11 cellular contexts compared by ENCODE assay signal in the genomic region with DNA sequence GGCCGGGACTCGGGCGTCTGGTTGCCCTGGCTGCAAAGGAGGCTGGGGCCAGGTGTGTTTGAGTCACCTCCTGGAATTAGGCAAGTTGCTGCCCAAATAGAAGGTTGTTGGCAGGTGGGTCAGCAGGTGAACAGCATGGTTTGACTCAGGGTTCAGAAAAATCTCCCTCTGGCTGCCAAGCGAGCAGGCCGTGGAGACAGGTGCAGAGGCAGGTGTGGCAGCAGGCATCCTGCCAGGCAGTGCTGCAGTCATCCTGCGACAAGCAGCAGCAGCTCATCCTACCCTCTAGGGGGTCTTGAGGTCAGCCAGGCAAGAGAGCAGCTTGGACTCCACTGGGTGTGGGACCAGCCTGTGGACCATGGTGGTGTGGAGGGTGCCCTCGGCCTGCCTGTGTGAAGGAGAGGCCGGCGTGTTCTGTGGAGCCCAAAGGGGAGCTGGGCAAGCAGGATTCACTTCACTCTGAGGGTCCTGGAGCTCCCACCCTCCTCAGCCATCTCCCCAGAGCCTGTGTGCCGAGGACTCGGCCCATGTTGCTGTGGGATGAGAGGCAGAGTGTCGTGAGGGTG. TPM values are rescaled to one million over a fixed set of nuclear protein-coding genes. Genes with fewer than 3 reads are reported as not detected.
DNase-seq lines count a peak whose midpoint lies in the region; ATAC-seq, FAIRE-seq and TF ChIP-seq lines count a peak whose summit lies in the region.
"Had no signal": no experiment of that assay in that cellular context is flagged by ENCODE, and none has a peak within 500 bp of the region (broad histone marks: within the 10 kb centered on the region; RNA-seq: fewer than 3 reads in every experiment).

No MANE protein-coding gene starts in this region.

- H3K27me3 Mint-ChIP-seq in astrocyte (ENCODE audit: low read depth, unreplicated experiment), result peaks cover 2% of the 10 kb centered on the region
- peaks cover 4% of the 10 kb centered on the region for H3K27me3 Mint-ChIP-seq in GM23338 (ENCODE audit: insufficient read depth, low read depth, poor library complexity)

- FAIRE-seq in astrocyte (lab: Jason Lieb, UNC), result no peak
- FAIRE-seq: A204.1, endothelial cell of umbilical vein had no signal

- ATAC-seq in GM23338, result no peak

- H3K9me3 Mint-ChIP-seq in astrocyte (ENCODE audit: unreplicated experiment) (no peaks in the 10 kb centered on the region), GM23338 (no peaks in the 10 kb centered on the region; the same call in 2 of the 3 replicates)

- H3K9me3 ChIP-seq in astrocyte (ENCODE audit: insufficient read depth, low read depth, low read length), result no peaks in the 10 kb centered on the region

- H3K4me2 ChIP-seq in astrocyte (ENCODE audit: low read length), result no peak overlapping the region
- H3K4me2 ChIP-seq in GM23338, result no peak overlapping the region

- intact Hi-C loops in posterior vena cava (cut with DNase I), result no loop called here

- H3K4me3 Mint-ChIP-seq in astrocyte (ENCODE audit: unreplicated experiment), result no peak overlapping the region
- H3K4me3 Mint-ChIP-seq in GM23338, result no peak overlapping the region

- no peaks in the 10 kb centered on the region for H3K9me2 ChIP-seq in GM23338 (ENCODE audit: insufficient read depth)

- DNase-seq in NCI-H510A treated with DMSO at 0.1 percent for 48 hours (lab: John Stamatoyannopoulos, UW), result peak; percentile 52
- no peak for DNase-seq in NCI-H510A (lab: John Stamatoyannopoulos, UW)
- DNase-seq in NCI-H146 (lab: John Stamatoyannopoulos, UW), result peak; percentile 89
- DNase-seq in astrocyte (ENCODE audit: low read depth), result no peak
- peak; percentile 51 for DNase-seq in posterior vena cava (ENCODE audit: low spot score)
- DNase-seq in GM23338 (ENCODE audit: low spot score), result no peak
- no peak for DNase-seq in activated gamma-delta T cell treated with Interleukin-2 at 50 U/mL for 16 hours
- no peak for DNase-seq in A172 (ENCODE audit: low spot score)

- H3K27ac ChIP-seq in astrocyte (ENCODE audit: low read depth, low read length) (no peak overlapping the region), GM23338 (ENCODE audit: low read depth) (no peak overlapping the region)
- H3K27ac ChIP-seq: VCaP had no signal

- H3K4me1 ChIP-seq in astrocyte (ENCODE audit: insufficient read depth, low read length) (peaks cover 5% of the 10 kb centered on the region), GM23338 (ENCODE audit: insufficient read depth) (no peaks in the 10 kb centered on the region)

- H3K27me3 ChIP-seq in astrocyte (ENCODE audit: insufficient read depth, low read length) (no peaks in the 10 kb centered on the region), GM23338 (ENCODE audit: insufficient read depth) (no peaks in the 10 kb centered on the region)

- H3F3A ChIP-seq in GM23338 (replicated peaks; ENCODE audit: low read depth), result no peaks in the 10 kb centered on the region

- no peak overlapping the region for H3K4me3 ChIP-seq in astrocyte (ENCODE audit: insufficient read depth, low read depth, low read length)
- H3K4me3 ChIP-seq in GM23338, result no peak overlapping the region

- H2AFZ ChIP-seq in astrocyte (ENCODE audit: low read depth, low read length) (no peak overlapping the region), GM23338 (no peak overlapping the region)

- H3K36me3 Mint-ChIP-seq in astrocyte (ENCODE audit: low read depth, unreplicated experiment) (peaks cover 17% of the 10 kb centered on the region), GM23338 (ENCODE audit: low read depth) (no peaks in the 10 kb centered on the region; the same call in 2 of the 3 replicates)

- no peaks in the 10 kb centered on the region for H3K36me3 ChIP-seq in astrocyte (ENCODE audit: insufficient read depth, low read length)
- H3K36me3 ChIP-seq in GM23338 (ENCODE audit: insufficient read depth), result no peaks in the 10 kb centered on the region

- TF ChIP-seq CTCF in astrocyte (IDR thresholded peaks at IDR 0.05; ENCODE audit: insufficient read depth, low read depth, low read length), result no peak
- no peak for TF ChIP-seq CTCF in GM23338 (conservative IDR thresholded peaks at IDR 0.05; ENCODE audit: low read depth in 2 of 2)

- H3K27ac Mint-ChIP-seq in astrocyte (ENCODE audit: unreplicated experiment) (peak overlapping the region; percentile 53), GM23338 (no peak overlapping the region)

- H3K4me1 Mint-ChIP-seq in astrocyte (ENCODE audit: low read depth, unreplicated experiment) (no peaks in the 10 kb centered on the region), GM23338 (no peaks in the 10 kb centered on the region; the same call in 2 of the 3 replicates)

- H3K79me2 ChIP-seq in astrocyte (ENCODE audit: insufficient read depth, low read length) (no peaks in the 10 kb centered on the region), GM23338 (replicated peaks; ENCODE audit: insufficient read depth) (no peaks in the 10 kb centered on the region)

- H4K20me1 ChIP-seq in astrocyte (ENCODE audit: insufficient read depth, low read length) (no peaks in the 10 kb centered on the region), GM23338 (replicated peaks; ENCODE audit: insufficient read depth) (no peaks in the 10 kb centered on the region)

- H3K9ac ChIP-seq in astrocyte (ENCODE audit: low read length), result no peak overlapping the region

TF ChIP-seq in GM23338, 12 proteins besides CTCF, POLR2A, EP300 and RAD21:
- TF ChIP-seq JUNB (IDR thresholded peaks at IDR 0.05; ENCODE audit: unreplicated experiment) (no peak), ZNF331 (CRISPR knock-in tag; IDR thresholded peaks at IDR 0.05; ENCODE audit: low read depth) (no peak), POLR2AphosphoS5 (IDR thresholded peaks at IDR 0.05; ENCODE audit: low read depth) (no peak), EZH2 (IDR thresholded peaks at IDR 0.05; ENCODE audit: low read depth, unreplicated experiment) (no peak), ZNF114 (CRISPR knock-in tag; IDR thresholded peaks at IDR 0.05) (no peak)
- TF ChIP-seq, protein P1, sequence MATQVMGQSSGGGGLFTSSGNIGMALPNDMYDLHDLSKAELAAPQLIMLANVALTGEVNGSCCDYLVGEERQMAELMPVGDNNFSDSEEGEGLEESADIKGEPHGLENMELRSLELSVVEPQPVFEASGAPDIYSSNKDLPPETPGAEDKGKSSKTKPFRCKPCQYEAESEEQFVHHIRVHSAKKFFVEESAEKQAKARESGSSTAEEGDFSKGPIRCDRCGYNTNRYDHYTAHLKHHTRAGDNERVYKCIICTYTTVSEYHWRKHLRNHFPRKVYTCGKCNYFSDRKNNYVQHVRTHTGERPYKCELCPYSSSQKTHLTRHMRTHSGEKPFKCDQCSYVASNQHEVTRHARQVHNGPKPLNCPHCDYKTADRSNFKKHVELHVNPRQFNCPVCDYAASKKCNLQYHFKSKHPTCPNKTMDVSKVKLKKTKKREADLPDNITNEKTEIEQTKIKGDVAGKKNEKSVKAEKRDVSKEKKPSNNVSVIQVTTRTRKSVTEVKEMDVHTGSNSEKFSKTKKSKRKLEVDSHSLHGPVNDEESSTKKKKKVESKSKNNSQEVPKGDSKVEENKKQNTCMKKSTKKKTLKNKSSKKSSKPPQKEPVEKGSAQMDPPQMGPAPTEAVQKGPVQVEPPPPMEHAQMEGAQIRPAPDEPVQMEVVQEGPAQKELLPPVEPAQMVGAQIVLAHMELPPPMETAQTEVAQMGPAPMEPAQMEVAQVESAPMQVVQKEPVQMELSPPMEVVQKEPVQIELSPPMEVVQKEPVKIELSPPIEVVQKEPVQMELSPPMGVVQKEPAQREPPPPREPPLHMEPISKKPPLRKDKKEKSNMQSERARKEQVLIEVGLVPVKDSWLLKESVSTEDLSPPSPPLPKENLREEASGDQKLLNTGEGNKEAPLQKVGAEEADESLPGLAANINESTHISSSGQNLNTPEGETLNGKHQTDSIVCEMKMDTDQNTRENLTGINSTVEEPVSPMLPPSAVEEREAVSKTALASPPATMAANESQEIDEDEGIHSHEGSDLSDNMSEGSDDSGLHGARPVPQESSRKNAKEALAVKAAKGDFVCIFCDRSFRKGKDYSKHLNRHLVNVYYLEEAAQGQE (IDR thresholded peaks at IDR 0.05; ENCODE audit: unreplicated experiment), result no peak

RNA-seq across cellular contexts. Expression of a gene that starts 8.2 kb away (rescaled TPM):
- total RNA-seq in astrocyte (1.4 and 1.6 TPM in 2 replicates), posterior vena cava (1 to 10 TPM in 1 of 2 donors, under 1 TPM in 1; 0.71 to 1.1 TPM)
- total RNA-seq in GM23338 (2014; rRNA removed; shearing (Covaris generic)), result 1.0 and 1.2 TPM in 2 replicates
- polyA plus RNA-seq in GM23338 (2016; fragmentation: Nextera tagmentation; extraction: Ambion mirVana), result 0.29 and 0.31 TPM in 2 replicates
- total RNA-seq in A172 (2014; rRNA removed; shearing (Covaris generic)), result 0.55 TPM in 1 of 2 replicates, not detected in the other

RNA-seq across cellular contexts. Expression of a gene that starts 35.6 kb away (rescaled TPM):
- total RNA-seq in astrocyte, result 18.0 and 21.9 TPM in 2 replicates
- total RNA-seq in posterior vena cava, result 10 to 100 TPM; 18.7 to 19.5 TPM
- 13.4 and 19.0 TPM in 2 replicates for total RNA-seq in GM23338 (2014; rRNA removed; shearing (Covaris generic))
- 8.0 and 8.2 TPM in 2 replicates for polyA plus RNA-seq in GM23338 (2016; fragmentation: Nextera tagmentation; extraction: Ambion mirVana)
- 12.4 and 16.2 TPM in 2 replicates for total RNA-seq in A172 (2014; rRNA removed; shearing (Covaris generic))

Comparison
In these comparisons a context has a peak if more than half of its experiments do, and no peak if none do; other contexts are left out.
1. DNase-seq: peak in NCI-H510A treated with DMSO at 0.1 percent for 48 hours (single experiment), NCI-H146 (single experiment) and posterior vena cava (single experiment); none in NCI-H510A (single experiment), astrocyte (single experiment), GM23338 (single experiment), activated gamma-delta T cell treated with Interleukin-2 at 50 U/mL for 16 hours (single experiment) and A172 (single experiment).